In genomic region chr2:165155152-165155551, GRCh38 we compare ENCODE assay signal across 9 cellular contexts. TPM values are rescaled to one million over a fixed set of nuclear protein-coding genes. Genes with fewer than 3 reads are reported as not detected.
"Had no signal": no experiment of that assay in that cellular context is flagged by ENCODE, and none has a peak within 500 bp of the region (broad histone marks: within the 10 kb centered on the region; RNA-seq: fewer than 3 reads in every experiment).

No MANE protein-coding gene starts in this region.

- H3K9me3 Mint-ChIP-seq: GM23338, H9, HFFc6 had no signal

- H3K4me3 Mint-ChIP-seq: GM23338, H9, HFFc6 had no signal

- H3K27ac ChIP-seq: HL-60 had no signal

- H3K4me3 ChIP-seq: GM23338, K562 had no signal

- H3K27ac Mint-ChIP-seq: GM23338, H9, HFFc6 had no signal

- DNase-seq: H9, HCEC 1CT, HFFc6, IMR-90, KG1 had no signal

RNA-seq across cellular contexts. Expression of gene SCN3A, which starts 48.7 kb away (rescaled TPM):
- total RNA-seq: H1, H9, K562 had no signal
